Comparison of ENCODE assay signal across 1 cellular context in genomic region chr21:44199448-44199847, GRCh38.
TF ChIP-seq lines count a peak whose summit lies in the region.

No MANE protein-coding gene starts in this region.

TF ChIP-seq in GM23338, 12 proteins besides CTCF, POLR2A, EP300 and RAD21 (continued from another document):
- TF ChIP-seq ETS1 (IDR thresholded peaks at IDR 0.05) (no peak), REST (IDR thresholded peaks at IDR 0.05; ENCODE audit: unreplicated experiment) (no peak)
TF ChIP-seq in GM23338: peak in this region for 1.
